In the genomic region with DNA sequence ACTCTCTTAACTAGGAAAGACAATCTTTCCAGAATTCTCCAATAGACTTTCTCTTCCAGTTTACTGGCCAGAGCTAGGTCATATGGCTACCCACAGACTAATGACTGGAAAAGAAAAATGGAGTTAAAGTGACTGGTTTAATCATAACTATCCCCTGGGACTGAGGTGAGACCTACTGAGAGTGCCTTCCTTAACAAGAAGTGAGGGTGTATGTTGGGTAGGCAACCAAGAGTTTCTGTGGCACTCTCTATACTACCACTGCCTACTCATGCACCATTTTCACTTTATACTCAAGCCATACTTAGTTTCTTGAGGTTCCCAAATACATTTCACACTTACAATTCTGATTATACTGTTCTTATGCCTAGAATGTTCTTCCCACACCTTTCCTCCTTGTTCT, we compare ENCODE assay signal across 19 cellular contexts.
"Had no signal": no experiment of that assay in that cellular context is flagged by ENCODE, and none has a peak within 500 bp of the region (broad histone marks: within the 10 kb centered on the region; RNA-seq: fewer than 3 reads in every experiment).

No MANE protein-coding gene starts in this region.

- ATAC-seq: effector memory CD8-positive, alpha-beta T cell; mucosa of descending colon; natural killer cell treated with Interleukin-12 subunit alpha and Interleukin-12 subunit beta and Interleukin-15 and Interleukin-18, amount 100 ng/mL, for 72 hours; right cardiac atrium had no signal

- H3K4me3 ChIP-seq: lung, mucosa of descending colon, neural progenitor cell, prostate gland, skin epidermis, spleen, stomach, thyroid gland, vagina had no signal

- DNase-seq: cortex of kidney; effector memory CD8-positive, alpha-beta T cell; mesenchymal stem cell; mucosa of descending colon; naive B cell; right cardiac atrium; spleen; stimulated activated CD4-positive, alpha-beta T cell treated with anti-CD3 and anti-CD28 coated beads, Interleukin-4, amount 100 ng/mL, for 4 hours; stimulated activated naive CD4-positive, alpha-beta T cell treated with Interleukin-2 at 50 U/mL for 16 hours; stomach; thyroid gland; trophoblast cell had no signal

- H3K4me2 ChIP-seq: neural progenitor cell had no signal

- H3K27ac Mint-ChIP-seq: mesothelial cell of epicardium; natural killer cell treated with Interleukin-12 subunit alpha and Interleukin-12 subunit beta and Interleukin-15 and Interleukin-18, amount 100 ng/mL, for 72 hours; neural progenitor cell had no signal

- H3K9me3 ChIP-seq: mucosa of descending colon, prostate gland, spleen, stomach, thyroid gland, vagina had no signal

- H3K27me3 Mint-ChIP-seq: effector memory CD8-positive, alpha-beta T cell; naive B cell; natural killer cell treated with Interleukin-12 subunit alpha and Interleukin-12 subunit beta and Interleukin-15 and Interleukin-18, amount 100 ng/mL, for 72 hours had no signal

- H3K36me3 ChIP-seq: neural progenitor cell had no signal

- H3K27ac ChIP-seq: neural progenitor cell, prostate gland, skin epidermis, spleen, stomach, thyroid gland, vagina had no signal

- H2AFZ ChIP-seq: neural progenitor cell had no signal

- H3K4me3 Mint-ChIP-seq: effector memory CD8-positive, alpha-beta T cell; mesothelial cell of epicardium; naive B cell; natural killer cell treated with Interleukin-12 subunit alpha and Interleukin-12 subunit beta and Interleukin-15 and Interleukin-18, amount 100 ng/mL, for 72 hours; neural progenitor cell had no signal

- H3K4me1 ChIP-seq: prostate gland, thyroid gland, vagina had no signal

- H3K9me3 Mint-ChIP-seq: effector memory CD8-positive, alpha-beta T cell; mesothelial cell of epicardium; naive B cell; natural killer cell treated with Interleukin-12 subunit alpha and Interleukin-12 subunit beta and Interleukin-15 and Interleukin-18, amount 100 ng/mL, for 72 hours; neural progenitor cell had no signal

- H3K27me3 ChIP-seq: neural progenitor cell, spleen, stomach, thyroid gland, vagina had no signal

- H3K4me1 Mint-ChIP-seq: mesothelial cell of epicardium, naive B cell had no signal

- H3K9ac ChIP-seq: neural progenitor cell had no signal
